In the genomic region with DNA sequence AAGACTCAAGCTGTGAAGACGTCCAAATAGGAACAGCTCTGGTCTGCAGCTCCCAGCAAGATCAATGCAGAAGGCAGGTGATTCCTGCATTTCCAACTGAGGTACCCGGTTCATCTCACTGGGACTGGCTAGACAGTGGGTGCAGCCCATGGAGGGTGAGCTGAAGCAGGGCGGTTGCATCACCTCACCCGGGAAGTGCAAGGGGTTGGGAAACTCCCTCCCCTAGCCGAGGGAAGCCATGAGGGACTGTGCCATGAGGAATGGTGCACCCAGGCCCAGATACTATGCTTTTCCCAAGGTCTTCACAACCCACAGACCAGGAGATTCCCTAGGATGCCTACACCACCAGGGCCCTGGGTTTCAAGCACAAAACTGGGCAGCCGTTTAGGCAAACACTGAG, we compare ENCODE assay signal across 18 cellular contexts. TPM values are rescaled to one million over a fixed set of nuclear protein-coding genes. Genes with fewer than 3 reads are reported as not detected.
"Had no signal": no experiment of that assay in that cellular context is flagged by ENCODE, and none has a peak within 500 bp of the region (broad histone marks: within the 10 kb centered on the region; RNA-seq: fewer than 3 reads in every experiment).

No MANE protein-coding gene starts in this region.

RNA-seq across cellular contexts. Expression of gene ZSWIM2, which starts 37.2 kb away (rescaled TPM):
- total RNA-seq: activated naive CD4-positive, alpha-beta T cell treated with anti-CD3 and anti-CD28 coated beads for 36 hours; activated naive CD4-positive, alpha-beta T cell treated with anti-CD3 and anti-CD28 coated beads, Interleukin-2, amount 50 U/mL, for 72 hours; activated naive CD8-positive, alpha-beta T cell treated with anti-CD3 and anti-CD28 coated beads for 36 hours; activated naive CD8-positive, alpha-beta T cell treated with anti-CD3 and anti-CD28 coated beads, Interleukin-2, amount 10 ng/mL, durations not matched to agents 7 days and 5 days; activated T-cell treated with anti-CD3 and anti-CD28 coated beads, Interleukin-2, amount 50 U/mL, for 4 hours; activated T-cell treated with anti-CD3 and anti-CD28 coated beads, Interleukin-2, amount 50 U/mL, for 72 hours; activated T-helper 1 cell treated with anti-CD3 and anti-CD28 coated beads, Interleukin-12 subunit alpha, Interleukin-12 subunit beta, Interleukin-2, Interleukin-4 antibody, amounts not matched to agents 30 ng/mL and 10 ng/mL and 1 ng/mL, durations not matched to agents 14 hours and 24 hours and 36 hours; activated T-helper 17 cell treated with anti-CD3 and anti-CD28 coated beads, Interleukin-2, amount 50 U/mL, for 72 hours; activated T-helper 2 cell treated with anti-CD3 and anti-CD28 coated beads, Interferon-gamma antibody, Interleukin-2, Interleukin-4, amounts not matched to agents 10 μg/mL and 5 μg/mL and 100 μg/mL, durations not matched to agents 14 hours and 24 hours and 36 hours; adrenal gland; aorta; ascending aorta; astrocyte; body of pancreas; bronchial epithelial cell; cardiac muscle cell; cardiac septum; chondrocyte had no signal
- polyA plus RNA-seq: aorta, cardiac muscle cell had no signal
